In genomic region chr11:120522736-120523135, GRCh38 we compare ENCODE assay signal across 1 cellular context.
TF ChIP-seq lines count a peak whose summit lies in the region.

No MANE protein-coding gene starts in this region.

TF ChIP-seq in H1, 55 proteins besides CTCF, POLR2A, EP300 and RAD21 (continued from another document):
- no peak for TF ChIP-seq JUN (IDR thresholded peaks at IDR 0.05; ENCODE audit: low read depth, low read length)
TF ChIP-seq in H1: peak in this region for 0.
